ENCODE assay signal across 1 cellular context in genomic region chr19:12733369-12733896, GRCh38.
TF ChIP-seq lines count a peak whose summit lies in the region.

No MANE protein-coding gene starts in this region.

TF ChIP-seq in K562, 482 proteins besides CTCF, POLR2A, EP300 and RAD21 (continued from another document and continues in another):
- TF ChIP-seq, protein P1, sequence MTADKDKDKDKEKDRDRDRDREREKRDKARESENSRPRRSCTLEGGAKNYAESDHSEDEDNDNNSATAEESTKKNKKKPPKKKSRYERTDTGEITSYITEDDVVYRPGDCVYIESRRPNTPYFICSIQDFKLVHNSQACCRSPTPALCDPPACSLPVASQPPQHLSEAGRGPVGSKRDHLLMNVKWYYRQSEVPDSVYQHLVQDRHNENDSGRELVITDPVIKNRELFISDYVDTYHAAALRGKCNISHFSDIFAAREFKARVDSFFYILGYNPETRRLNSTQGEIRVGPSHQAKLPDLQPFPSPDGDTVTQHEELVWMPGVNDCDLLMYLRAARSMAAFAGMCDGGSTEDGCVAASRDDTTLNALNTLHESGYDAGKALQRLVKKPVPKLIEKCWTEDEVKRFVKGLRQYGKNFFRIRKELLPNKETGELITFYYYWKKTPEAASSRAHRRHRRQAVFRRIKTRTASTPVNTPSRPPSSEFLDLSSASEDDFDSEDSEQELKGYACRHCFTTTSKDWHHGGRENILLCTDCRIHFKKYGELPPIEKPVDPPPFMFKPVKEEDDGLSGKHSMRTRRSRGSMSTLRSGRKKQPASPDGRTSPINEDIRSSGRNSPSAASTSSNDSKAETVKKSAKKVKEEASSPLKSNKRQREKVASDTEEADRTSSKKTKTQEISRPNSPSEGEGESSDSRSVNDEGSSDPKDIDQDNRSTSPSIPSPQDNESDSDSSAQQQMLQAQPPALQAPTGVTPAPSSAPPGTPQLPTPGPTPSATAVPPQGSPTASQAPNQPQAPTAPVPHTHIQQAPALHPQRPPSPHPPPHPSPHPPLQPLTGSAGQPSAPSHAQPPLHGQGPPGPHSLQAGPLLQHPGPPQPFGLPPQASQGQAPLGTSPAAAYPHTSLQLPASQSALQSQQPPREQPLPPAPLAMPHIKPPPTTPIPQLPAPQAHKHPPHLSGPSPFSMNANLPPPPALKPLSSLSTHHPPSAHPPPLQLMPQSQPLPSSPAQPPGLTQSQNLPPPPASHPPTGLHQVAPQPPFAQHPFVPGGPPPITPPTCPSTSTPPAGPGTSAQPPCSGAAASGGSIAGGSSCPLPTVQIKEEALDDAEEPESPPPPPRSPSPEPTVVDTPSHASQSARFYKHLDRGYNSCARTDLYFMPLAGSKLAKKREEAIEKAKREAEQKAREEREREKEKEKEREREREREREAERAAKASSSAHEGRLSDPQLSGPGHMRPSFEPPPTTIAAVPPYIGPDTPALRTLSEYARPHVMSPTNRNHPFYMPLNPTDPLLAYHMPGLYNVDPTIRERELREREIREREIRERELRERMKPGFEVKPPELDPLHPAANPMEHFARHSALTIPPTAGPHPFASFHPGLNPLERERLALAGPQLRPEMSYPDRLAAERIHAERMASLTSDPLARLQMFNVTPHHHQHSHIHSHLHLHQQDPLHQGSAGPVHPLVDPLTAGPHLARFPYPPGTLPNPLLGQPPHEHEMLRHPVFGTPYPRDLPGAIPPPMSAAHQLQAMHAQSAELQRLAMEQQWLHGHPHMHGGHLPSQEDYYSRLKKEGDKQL (CRISPR knock-in tag; IDR thresholded peaks at IDR 0.05; ENCODE audit: borderline replicate concordance), result no peak
- no peak for TF ChIP-seq RNF219 (CRISPR knock-in tag; IDR thresholded peaks at IDR 0.05)
- TF ChIP-seq NFYB (IDR thresholded peaks at IDR 0.05; ENCODE audit: extremely low read depth, insufficient read length), result no peak
- TF ChIP-seq BRF2 (IDR thresholded peaks at IDR 0.05; ENCODE audit: borderline replicate concordance, insufficient read depth, insufficient read length), result no peak
- TF ChIP-seq ZNF347 (CRISPR knock-in tag; IDR thresholded peaks at IDR 0.05; ENCODE audit: low read depth), result no peak
- peak; percentile 41; the same call in 1 of the 2 replicates for TF ChIP-seq TEAD4 (IDR thresholded peaks at IDR 0.05; ENCODE audit: low read length)
- no peak for TF ChIP-seq TEAD4 (CRISPR knock-in tag; IDR thresholded peaks at IDR 0.05; ENCODE audit: borderline replicate concordance)
- TF ChIP-seq PCBP2 (IDR thresholded peaks at IDR 0.05; ENCODE audit: low read depth, low read length, poor library complexity, severe bottlenecking), result no peak
- TF ChIP-seq, protein P2, sequence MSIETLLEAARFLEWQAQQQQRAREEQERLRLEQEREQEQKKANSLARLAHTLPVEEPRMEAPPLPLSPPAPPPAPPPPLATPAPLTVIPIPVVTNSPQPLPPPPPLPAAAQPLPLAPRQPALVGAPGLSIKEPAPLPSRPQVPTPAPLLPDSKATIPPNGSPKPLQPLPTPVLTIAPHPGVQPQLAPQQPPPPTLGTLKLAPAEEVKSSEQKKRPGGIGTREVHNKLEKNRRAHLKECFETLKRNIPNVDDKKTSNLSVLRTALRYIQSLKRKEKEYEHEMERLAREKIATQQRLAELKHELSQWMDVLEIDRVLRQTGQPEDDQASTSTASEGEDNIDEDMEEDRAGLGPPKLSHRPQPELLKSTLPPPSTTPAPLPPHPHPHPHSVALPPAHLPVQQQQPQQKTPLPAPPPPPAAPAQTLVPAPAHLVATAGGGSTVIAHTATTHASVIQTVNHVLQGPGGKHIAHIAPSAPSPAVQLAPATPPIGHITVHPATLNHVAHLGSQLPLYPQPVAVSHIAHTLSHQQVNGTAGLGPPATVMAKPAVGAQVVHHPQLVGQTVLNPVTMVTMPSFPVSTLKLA (conservative IDR thresholded peaks at IDR 0.05), result peak; percentile 60 to 69; a peak in 3 of 4 replicates
- TF ChIP-seq POLR2AphosphoS5 (IDR thresholded peaks at IDR 0.05; ENCODE audit: control insufficient read depth, insufficient read depth, low read depth, low read length), result no peak
- TF ChIP-seq PRPF4 (IDR thresholded peaks at IDR 0.05; ENCODE audit: insufficient read depth, low read depth, low read length, poor library complexity, severe bottlenecking), result no peak
- no peak for TF ChIP-seq ZNF584 (CRISPR knock-in tag; IDR thresholded peaks at IDR 0.05; ENCODE audit: low read depth)
- TF ChIP-seq, protein P3, sequence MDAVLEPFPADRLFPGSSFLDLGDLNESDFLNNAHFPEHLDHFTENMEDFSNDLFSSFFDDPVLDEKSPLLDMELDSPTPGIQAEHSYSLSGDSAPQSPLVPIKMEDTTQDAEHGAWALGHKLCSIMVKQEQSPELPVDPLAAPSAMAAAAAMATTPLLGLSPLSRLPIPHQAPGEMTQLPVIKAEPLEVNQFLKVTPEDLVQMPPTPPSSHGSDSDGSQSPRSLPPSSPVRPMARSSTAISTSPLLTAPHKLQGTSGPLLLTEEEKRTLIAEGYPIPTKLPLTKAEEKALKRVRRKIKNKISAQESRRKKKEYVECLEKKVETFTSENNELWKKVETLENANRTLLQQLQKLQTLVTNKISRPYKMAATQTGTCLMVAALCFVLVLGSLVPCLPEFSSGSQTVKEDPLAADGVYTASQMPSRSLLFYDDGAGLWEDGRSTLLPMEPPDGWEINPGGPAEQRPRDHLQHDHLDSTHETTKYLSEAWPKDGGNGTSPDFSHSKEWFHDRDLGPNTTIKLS (IDR thresholded peaks at IDR 0.05; ENCODE audit: borderline replicate concordance, low read depth), result no peak
- TF ChIP-seq, protein P4, sequence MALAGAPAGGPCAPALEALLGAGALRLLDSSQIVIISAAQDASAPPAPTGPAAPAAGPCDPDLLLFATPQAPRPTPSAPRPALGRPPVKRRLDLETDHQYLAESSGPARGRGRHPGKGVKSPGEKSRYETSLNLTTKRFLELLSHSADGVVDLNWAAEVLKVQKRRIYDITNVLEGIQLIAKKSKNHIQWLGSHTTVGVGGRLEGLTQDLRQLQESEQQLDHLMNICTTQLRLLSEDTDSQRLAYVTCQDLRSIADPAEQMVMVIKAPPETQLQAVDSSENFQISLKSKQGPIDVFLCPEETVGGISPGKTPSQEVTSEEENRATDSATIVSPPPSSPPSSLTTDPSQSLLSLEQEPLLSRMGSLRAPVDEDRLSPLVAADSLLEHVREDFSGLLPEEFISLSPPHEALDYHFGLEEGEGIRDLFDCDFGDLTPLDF (CRISPR knock-in tag; IDR thresholded peaks at IDR 0.05), result no peak
- TF ChIP-seq GATAD2A (IDR thresholded peaks at IDR 0.05), result no peak
- TF ChIP-seq ILF3 (IDR thresholded peaks at IDR 0.05; ENCODE audit: borderline replicate concordance), result no peak
- TF ChIP-seq ZNF431 (CRISPR knock-in tag; IDR thresholded peaks at IDR 0.05), result no peak
- TF ChIP-seq RFX7 (CRISPR knock-in tag; IDR thresholded peaks at IDR 0.05), result no peak
- no peak for TF ChIP-seq UBTF (IDR thresholded peaks at IDR 0.05; ENCODE audit: borderline replicate concordance in 1 of 2, low read depth in 2 of 2, low read length in 2 of 2)
- 0 out of 2 replicates have a peak, but pooled peaks have one; percentile 21 for TF ChIP-seq ZNF592 (IDR thresholded peaks at IDR 0.05)
- TF ChIP-seq TCF15 (CRISPR knock-in tag; IDR thresholded peaks at IDR 0.05), result no peak
- TF ChIP-seq TEAD1 (CRISPR knock-in tag; IDR thresholded peaks at IDR 0.05), result 0 out of 4 replicates have a peak, but pooled peaks of 1 of the 2 experiments have one; percentile 19
- TF ChIP-seq NR0B1 (IDR thresholded peaks at IDR 0.05; ENCODE audit: partially characterized antibody), result no peak
- peak; percentile 36; the same call in 1 of the 2 replicates for TF ChIP-seq ATF7 (IDR thresholded peaks at IDR 0.05)
- TF ChIP-seq, protein P5, sequence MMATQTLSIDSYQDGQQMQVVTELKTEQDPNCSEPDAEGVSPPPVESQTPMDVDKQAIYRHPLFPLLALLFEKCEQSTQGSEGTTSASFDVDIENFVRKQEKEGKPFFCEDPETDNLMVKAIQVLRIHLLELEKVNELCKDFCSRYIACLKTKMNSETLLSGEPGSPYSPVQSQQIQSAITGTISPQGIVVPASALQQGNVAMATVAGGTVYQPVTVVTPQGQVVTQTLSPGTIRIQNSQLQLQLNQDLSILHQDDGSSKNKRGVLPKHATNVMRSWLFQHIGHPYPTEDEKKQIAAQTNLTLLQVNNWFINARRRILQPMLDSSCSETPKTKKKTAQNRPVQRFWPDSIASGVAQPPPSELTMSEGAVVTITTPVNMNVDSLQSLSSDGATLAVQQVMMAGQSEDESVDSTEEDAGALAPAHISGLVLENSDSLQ (IDR thresholded peaks at IDR 0.05), result no peak
- no peak for TF ChIP-seq FOXA1 (IDR thresholded peaks at IDR 0.05; ENCODE audit: borderline replicate concordance)
